11 cellular contexts compared by ENCODE assay signal in genomic region chr3:10702961-10703740, GRCh38.
DNase-seq lines count a peak whose midpoint lies in the region; ATAC-seq and TF ChIP-seq lines count a peak whose summit lies in the region.
"Had no signal": no experiment of that assay in that cellular context is flagged by ENCODE, and none has a peak within 500 bp of the region (broad histone marks: within the 10 kb centered on the region; RNA-seq: fewer than 3 reads in every experiment).

No MANE protein-coding gene starts in this region.

- no peak overlapping the region for H2AFZ ChIP-seq in OCI-LY3 (ENCODE audit: low read depth, low read length)

- H3K4me1 Mint-ChIP-seq in glutamatergic neuron (ENCODE audit: low read depth, unreplicated experiment): peaks cover 15% of the 10 kb centered on the region

- H3K36me3 ChIP-seq in OCI-LY3 (replicated peaks; ENCODE audit: low read depth, low read length) (peaks cover 3% of the 10 kb centered on the region), gastroesophageal sphincter (no peaks in the 10 kb centered on the region)
- H3K36me3 ChIP-seq: SJCRH30 had no signal

- DNase-seq in stimulated activated CD4-positive, alpha-beta T cell treated with anti-CD3 and anti-CD28 coated beads, Interleukin-1b, Interleukin-23, amount 100 ng/mL, for 48 hours: peak; percentile 23
- no peak for DNase-seq in stimulated activated CD4-positive, alpha-beta T cell treated with anti-CD3 and anti-CD28 coated beads, Interleukin-2, amount 100 ng/mL, for 48 hours
- DNase-seq in glutamatergic neuron: peak; percentile 79
- peak; percentile 67 for DNase-seq in superior temporal gyrus (ENCODE audit: extremely low spot score)
- DNase-seq: COR-L47 had no signal

- ATAC-seq in HG02884 (IDR thresholded peaks at IDR 0.05; ENCODE audit: unreplicated experiment) (no peak), gastroesophageal sphincter (no peak), HG02870 (IDR thresholded peaks at IDR 0.05; ENCODE audit: unreplicated experiment) (no peak)

- TF ChIP-seq POLR2A in gastroesophageal sphincter (IDR thresholded peaks at IDR 0.05): no peak

- H3K4me3 Mint-ChIP-seq in glutamatergic neuron (ENCODE audit: unreplicated experiment): peak overlapping the region; percentile 46

- no peaks in the 10 kb centered on the region for H4K20me1 ChIP-seq in OCI-LY3 (ENCODE audit: insufficient read depth, low read length)

- 31 to 33% methylated on average over 10 to 13 of the region's 14 CpGs for WGBS in gastroesophageal sphincter (ENCODE audit: low coverage in 1 of 2), 2 donors

- H3K4me1 ChIP-seq in OCI-LY3 (ENCODE audit: low read length): peaks cover 40% of the 10 kb centered on the region
- peaks cover 0 to 10% (median 5%) of the 10 kb centered on the region in 3 donors for H3K4me1 ChIP-seq in gastroesophageal sphincter
- H3K4me1 ChIP-seq: SJCRH30 had no signal

- H3K27me3 ChIP-seq in OCI-LY3 (ENCODE audit: low read depth, low read length) (peaks cover 40% of the 10 kb centered on the region), gastroesophageal sphincter (peaks cover 91% of the 10 kb centered on the region)
- H3K27me3 ChIP-seq: SJCRH30 had no signal

- H3K4me3 ChIP-seq in OCI-LY3 (ENCODE audit: low read length): no peak overlapping the region
- no peak overlapping the region for H3K4me3 ChIP-seq in gastroesophageal sphincter
- H3K4me3 ChIP-seq: SJCRH30 had no signal

- TF ChIP-seq CTCF in OCI-LY3 (IDR thresholded peaks at IDR 0.05; ENCODE audit: low read depth, low read length): no peak
- TF ChIP-seq CTCF in glutamatergic neuron (IDR thresholded peaks at IDR 0.05; ENCODE audit: partially characterized antibody, unreplicated experiment): no peak
- no peak for TF ChIP-seq CTCF in gastroesophageal sphincter (IDR thresholded peaks at IDR 0.05)

- peak overlapping the region; percentile 23 for H3K27ac Mint-ChIP-seq in glutamatergic neuron (ENCODE audit: unreplicated experiment)
- H3K27ac Mint-ChIP-seq: activated T-helper 2 cell treated with anti-CD3 and anti-CD28 coated beads, Interferon-gamma antibody, Interleukin-2, Interleukin-4, amounts not matched to agents 10 μg/mL and 5 μg/mL and 100 μg/mL, durations not matched to agents 14 hours and 24 hours and 36 hours had no signal

- no peaks in the 10 kb centered on the region for H3K36me3 Mint-ChIP-seq in glutamatergic neuron (ENCODE audit: unreplicated experiment)

- H3K9ac ChIP-seq in OCI-LY3 (ENCODE audit: low read length): no peak overlapping the region

- peak overlapping the region; percentile 27; the same call in 1 of the 2 replicates for H3K4me2 ChIP-seq in OCI-LY3 (ENCODE audit: low read length)

- peaks cover 14% of the 10 kb centered on the region for H3K27me3 Mint-ChIP-seq in glutamatergic neuron (ENCODE audit: unreplicated experiment)

- no peaks in the 10 kb centered on the region for H3K79me2 ChIP-seq in OCI-LY3 (ENCODE audit: low read length)

- H3K9me3 ChIP-seq in OCI-LY3 (ENCODE audit: insufficient read depth, low read length): 0 out of 2 replicates have a peak, but pooled peaks cover 6% of the 10 kb centered on the region
- H3K9me3 ChIP-seq in gastroesophageal sphincter: no peaks in the 10 kb centered on the region
- H3K9me3 ChIP-seq: SJCRH30 had no signal

- H3K27ac ChIP-seq in OCI-LY3 (ENCODE audit: low read length) (no peak overlapping the region), gastroesophageal sphincter (no peak overlapping the region)
- H3K27ac ChIP-seq: SJCRH30 had no signal

- H3K9me3 Mint-ChIP-seq in glutamatergic neuron (ENCODE audit: unreplicated experiment): peaks cover 6% of the 10 kb centered on the region
- H3K9me3 Mint-ChIP-seq: activated T-helper 2 cell treated with anti-CD3 and anti-CD28 coated beads, Interferon-gamma antibody, Interleukin-2, Interleukin-4, amounts not matched to agents 10 μg/mL and 5 μg/mL and 100 μg/mL, durations not matched to agents 14 hours and 24 hours and 36 hours had no signal

- TF ChIP-seq EP300 in gastroesophageal sphincter (IDR thresholded peaks at IDR 0.05): no peak

Comparison
In these comparisons a context has a peak if more than half of its experiments do, and no peak if none do; other contexts are left out.
1. DNase-seq: peak in stimulated activated CD4-positive, alpha-beta T cell treated with anti-CD3 and anti-CD28 coated beads, Interleukin-1b, Interleukin-23, amount 100 ng/mL, for 48 hours (single experiment), glutamatergic neuron (single experiment) and superior temporal gyrus (single experiment); none in stimulated activated CD4-positive, alpha-beta T cell treated with anti-CD3 and anti-CD28 coated beads, Interleukin-2, amount 100 ng/mL, for 48 hours (0 of 2).